Comparison of ENCODE assay signal across 8 cellular contexts in the genomic region with DNA sequence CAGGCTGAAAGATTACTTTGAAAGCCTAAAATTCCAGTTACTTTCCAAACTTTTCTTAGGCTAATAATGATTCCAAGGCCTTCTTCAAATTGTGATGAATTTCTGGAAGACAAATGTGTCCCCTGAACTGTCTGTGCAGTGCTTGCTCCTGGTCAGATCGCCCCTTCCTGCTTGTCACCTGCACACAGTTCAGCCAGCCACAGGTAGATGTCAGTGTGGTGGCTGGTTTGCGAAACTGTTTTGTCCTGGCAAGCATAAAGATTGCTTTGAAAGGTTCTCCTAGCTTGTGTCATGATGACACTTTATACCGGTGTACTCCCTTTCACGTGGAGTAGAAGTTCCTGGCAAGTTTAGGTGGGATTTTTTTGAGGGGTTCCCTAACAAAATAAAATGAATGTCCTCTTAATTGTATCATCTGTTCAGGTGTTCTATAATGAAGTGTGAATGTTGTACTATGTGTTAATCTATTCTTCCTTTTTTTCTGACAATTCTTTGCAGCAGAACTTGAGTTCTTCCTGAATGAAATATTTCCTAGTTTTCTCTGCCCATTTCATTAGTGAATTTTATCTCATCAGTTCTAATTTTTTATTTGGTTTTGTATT.
DNase-seq lines count a peak whose midpoint lies in the region; ATAC-seq and TF ChIP-seq lines count a peak whose summit lies in the region.

No MANE protein-coding gene starts in this region.

- H3K18ac ChIP-seq in trophoblast cell (ENCODE audit: low read length), result no peak overlapping the region

- H4K91ac ChIP-seq in trophoblast cell (ENCODE audit: low read depth, low read length), result no peak overlapping the region

- no peak overlapping the region for H3K23ac ChIP-seq in trophoblast cell (ENCODE audit: low read length)

- no peaks in the 10 kb centered on the region for H3K36me3 ChIP-seq in HEK293 (ENCODE audit: control insufficient read depth in 2 of 2, insufficient read depth in 1 of 2, low read length in 2 of 2)
- H3K36me3 ChIP-seq in trophoblast cell (ENCODE audit: control insufficient read depth in 1 of 2, insufficient read depth in 2 of 2, low read length in 2 of 2), result no peaks in the 10 kb centered on the region
- H3K36me3 ChIP-seq in MG63, result no peaks in the 10 kb centered on the region

- POLR2A ChIA-PET in HEK293 (lab: Yijun Ruan, JAX), result no interaction called here
- POLR2A ChIA-PET in activated CD4-positive, alpha-beta T cell treated with anti-CD3 and anti-CD28 coated beads for 36 hours (lab: Charles Lee), result no interaction called here

- no peak overlapping the region for H4K12ac ChIP-seq in trophoblast cell (ENCODE audit: low read depth, low read length)

- H2BK12ac ChIP-seq in trophoblast cell (ENCODE audit: low read length), result no peak overlapping the region

- TF ChIP-seq CTCF in HEK293 (tag by site-specific recombination; IDR thresholded peaks at IDR 0.05), result peak; percentile 66; the same call in 1 of the 2 replicates

- no peaks in the 10 kb centered on the region for H3K79me1 ChIP-seq in trophoblast cell (ENCODE audit: low read length)

- no peak overlapping the region for H3K4ac ChIP-seq in trophoblast cell (ENCODE audit: low read depth, low read length)

- CTCF ChIA-PET in HEK293 (lab: Yijun Ruan, JAX), result interaction anchor here (0.6 to 1.7 kb wide), 8 partner anchors 9 to 405 kb away, joined by 3 to 4 read pairs (median 3); no protein-coding TSS in a partner anchor
- CTCF ChIA-PET in activated CD4-positive, alpha-beta T cell treated with anti-CD3 and anti-CD28 coated beads for 36 hours (lab: Charles Lee), result interaction anchor here (1.0 to 1.7 kb wide), 3 partner anchors 8 to 582 kb away, joined by 3 to 7 read pairs (median 3); no protein-coding TSS in a partner anchor

- no peak overlapping the region for H3K4me3 Mint-ChIP-seq in activated CD4-positive, alpha-beta T cell treated with anti-CD3 and anti-CD28 coated beads for 36 hours

- no peaks in the 10 kb centered on the region for H3K79me2 ChIP-seq in trophoblast cell (ENCODE audit: control insufficient read depth, insufficient read depth, low read length, poor library complexity)

- peak; percentile 80 for ATAC-seq in GM18499 (IDR thresholded peaks at IDR 0.05; ENCODE audit: insufficient read depth, unreplicated experiment)
- peak; percentile 60 for ATAC-seq in activated CD4-positive, alpha-beta T cell treated with anti-CD3 and anti-CD28 coated beads for 36 hours
- peak; percentile 86 for ATAC-seq in esophagus mucosa

- no peak overlapping the region for H3K4me2 ChIP-seq in trophoblast cell (ENCODE audit: low read length)

- H3K4me3 ChIP-seq in HEK293 (ENCODE audit: low read depth, low read length) (no peak overlapping the region), trophoblast cell (ENCODE audit: low read depth, low read length) (no peak overlapping the region), MG63 (no peak overlapping the region)

- H3K4me1 ChIP-seq in HEK293 (ENCODE audit: control insufficient read depth, insufficient read depth, low read length) (peaks cover 5% of the 10 kb centered on the region), trophoblast cell (ENCODE audit: control insufficient read depth in 1 of 2, insufficient read depth in 2 of 2, low read length in 2 of 2) (peaks cover 2 to 3% of the 10 kb centered on the region in 2 experiments)

- no peak overlapping the region for H2AK5ac ChIP-seq in trophoblast cell (ENCODE audit: low read length)

- no peak overlapping the region for H3K14ac ChIP-seq in trophoblast cell (ENCODE audit: low read length)

- no peak overlapping the region for H3K9ac ChIP-seq in trophoblast cell (ENCODE audit: low read length)

- H3K27me3 ChIP-seq in trophoblast cell (ENCODE audit: insufficient read depth, low read length), result no peaks in the 10 kb centered on the region
- no peaks in the 10 kb centered on the region for H3K27me3 ChIP-seq in MG63

- H3K4me1 Mint-ChIP-seq in activated CD4-positive, alpha-beta T cell treated with anti-CD3 and anti-CD28 coated beads for 36 hours, result peaks cover 3% of the 10 kb centered on the region

- DNase-seq in NCI-H1436 (lab: John Stamatoyannopoulos, UW) (peak; percentile 39), trophoblast cell (peak; percentile 25 to 63), epidermal melanocyte (ENCODE audit: insufficient read length, low spot score) (no peak), MG63 (no peak)
- DNase-seq in activated CD4-positive, alpha-beta T cell treated with anti-CD3 and anti-CD28 coated beads for 36 hours, result peak; percentile 62

- H3K9me3 ChIP-seq in HEK293 (ENCODE audit: control insufficient read depth, insufficient read depth, low read depth, low read length), result no peaks in the 10 kb centered on the region
- no peaks in the 10 kb centered on the region for H3K9me3 ChIP-seq in trophoblast cell (ENCODE audit: insufficient read depth, low read depth, low read length)
- no peaks in the 10 kb centered on the region for H3K9me3 ChIP-seq in MG63

- no peak overlapping the region for H2BK5ac ChIP-seq in trophoblast cell (ENCODE audit: low read depth, low read length, poor library complexity)

- no peak overlapping the region for H3K27ac ChIP-seq in HEK293 (ENCODE audit: extremely low read depth, low read depth, low read length)
- no peak overlapping the region for H3K27ac ChIP-seq in trophoblast cell (ENCODE audit: low read depth, low read length)

- no peaks in the 10 kb centered on the region for H3K36me3 Mint-ChIP-seq in activated CD4-positive, alpha-beta T cell treated with anti-CD3 and anti-CD28 coated beads for 36 hours (ENCODE audit: low read depth)

- no peaks in the 10 kb centered on the region for H3K9me3 Mint-ChIP-seq in activated CD4-positive, alpha-beta T cell treated with anti-CD3 and anti-CD28 coated beads for 36 hours (ENCODE audit: low read depth)

- H4K8ac ChIP-seq in trophoblast cell (ENCODE audit: low read depth, low read length), result no peak overlapping the region

- H3K27ac Mint-ChIP-seq in activated CD4-positive, alpha-beta T cell treated with anti-CD3 and anti-CD28 coated beads for 36 hours, result no peak overlapping the region

- no peaks in the 10 kb centered on the region for H3K27me3 Mint-ChIP-seq in activated CD4-positive, alpha-beta T cell treated with anti-CD3 and anti-CD28 coated beads for 36 hours

- intact Hi-C loops in activated CD4-positive, alpha-beta T cell treated with anti-CD3 and anti-CD28 coated beads for 36 hours (cut with DNase I, micrococcal nuclease), result loop anchor here in 1 of 2 experiments (5.0 to 10.0 kb wide), 4 partner anchors 244 to 581 kb away; a partner anchor contains a TSS

- no peak overlapping the region for H2BK120ac ChIP-seq in trophoblast cell (ENCODE audit: insufficient read depth, low read length, poor library complexity)

- H2AFZ ChIP-seq in trophoblast cell (ENCODE audit: insufficient read depth, low read length, poor library complexity), result no peak overlapping the region

- WGBS in trophoblast cell (ENCODE audit: extremely low coverage, insufficient coverage, insufficient read length), result no CpG with 5 or more reads among the region's 4 CpGs

TF ChIP-seq in HEK293, 187 proteins besides CTCF, POLR2A, EP300 and RAD21:
- TF ChIP-seq ZNF292 (tag by site-specific recombination; IDR thresholded peaks at IDR 0.05; ENCODE audit: borderline replicate concordance, low read depth) (no peak), OSR2 (tag by site-specific recombination; IDR thresholded peaks at IDR 0.05) (no peak), ZNF654 (tag by site-specific recombination; IDR thresholded peaks at IDR 0.05; ENCODE audit: low read depth) (peak; percentile 40), ZNF843 (tag by site-specific recombination; IDR thresholded peaks at IDR 0.05) (no peak), ZNF37A (tag by site-specific recombination; IDR thresholded peaks at IDR 0.05) (no peak), ZNF16 (tag by site-specific recombination; IDR thresholded peaks at IDR 0.05; ENCODE audit: low read depth) (no peak)

Comparison
In these comparisons a context has a peak if more than half of its experiments do, and no peak if none do; other contexts are left out.
1. DNase-seq: peak in NCI-H1436 (single experiment), activated CD4-positive, alpha-beta T cell treated with anti-CD3 and anti-CD28 coated beads for 36 hours (single experiment) and trophoblast cell (2 of 2); none in epidermal melanocyte (single experiment) and MG63 (single experiment).
2. Peak in every context shown above with its lines, with median percentiles within 50 percentile points of each other: ATAC-seq.